In genomic region chr1:183612972-183613371, GRCh38 we compare ENCODE assay signal across 5 cellular contexts. TPM values are rescaled to one million over a fixed set of nuclear protein-coding genes. Genes with fewer than 3 reads are reported as not detected.
"Had no signal": no experiment of that assay in that cellular context is flagged by ENCODE, and none has a peak within 500 bp of the region (broad histone marks: within the 10 kb centered on the region; RNA-seq: fewer than 3 reads in every experiment).

No MANE protein-coding gene starts in this region.

RNA-seq across cellular contexts. Expression of gene NCF2, which starts 22.7 kb away (rescaled TPM):
- total RNA-seq: RPMI7951 had no signal

RNA-seq across cellular contexts. Expression of gene APOBEC4, which starts 40.1 kb away (rescaled TPM):
- total RNA-seq: HT-29, LHCN-M2, Right ventricle myocardium superior, RPMI7951, SJSA1 had no signal
